ENCODE assay signal across 19 cellular contexts in genomic region chr2:46722142-46722541, GRCh38. TPM values are rescaled to one million over a fixed set of nuclear protein-coding genes. Genes with fewer than 3 reads are reported as not detected.
DNase-seq lines count a peak whose midpoint lies in the region; ATAC-seq, FAIRE-seq and TF ChIP-seq lines count a peak whose summit lies in the region.
"Had no signal": no experiment of that assay in that cellular context is flagged by ENCODE, and none has a peak within 500 bp of the region (broad histone marks: within the 10 kb centered on the region; RNA-seq: fewer than 3 reads in every experiment).

No MANE protein-coding gene starts in this region.

- no peak for DNase-seq in D721Med (ENCODE audit: insufficient read length, low spot score)
- no peak for DNase-seq in HFFc6
- DNase-seq in NCI-H1694 (lab: John Stamatoyannopoulos, UW) = no peak
- DNase-seq in amniotic stem cell (lab: John Stamatoyannopoulos, UW) = no peak
- DNase-seq in stimulated activated naive CD8-positive, alpha-beta T cell treated with anti-CD3 and anti-CD28 coated beads, Interleukin-15, amount 100 ng/mL, for 72 hours = no peak
- DNase-seq: Calu3, DMS53, NCI-H1092, NCI-H1417 treated with DMSO at 0.1 percent for 48 hours, NCI-H187, NCI-H2081 treated with DMSO at 0.1 percent for 48 hours, NCI-H526, PC-9 had no signal

- peaks cover 29% of the 10 kb centered on the region for H3K36me3 Mint-ChIP-seq in HFFc6 (ENCODE audit: low read depth)

- H3K27ac Mint-ChIP-seq in HFFc6 = no peak overlapping the region; the same call in 1 of the 2 replicates
- no peak overlapping the region for H3K27ac Mint-ChIP-seq in stimulated activated naive CD8-positive, alpha-beta T cell treated with anti-CD3 and anti-CD28 coated beads, Interleukin-15, amount 100 ng/mL, for 72 hours

- no peaks in the 10 kb centered on the region for H3K27me3 Mint-ChIP-seq in HFFc6 (ENCODE audit: insufficient read depth)
- no peaks in the 10 kb centered on the region for H3K27me3 Mint-ChIP-seq in stimulated activated naive CD8-positive, alpha-beta T cell treated with anti-CD3 and anti-CD28 coated beads, Interleukin-15, amount 100 ng/mL, for 72 hours

- H3K4me1 Mint-ChIP-seq in HFFc6 (ENCODE audit: low read depth) = peaks cover 98% of the 10 kb centered on the region
- peaks cover 80% of the 10 kb centered on the region for H3K4me1 Mint-ChIP-seq in stimulated activated naive CD8-positive, alpha-beta T cell treated with anti-CD3 and anti-CD28 coated beads, Interleukin-15, amount 100 ng/mL, for 72 hours

- no peak for ATAC-seq in stimulated activated naive CD8-positive, alpha-beta T cell treated with anti-CD3 and anti-CD28 coated beads, Interleukin-15, amount 100 ng/mL, for 72 hours
- no peak for ATAC-seq in GM18502 (IDR thresholded peaks at IDR 0.05; ENCODE audit: poor library complexity, unreplicated experiment)
- ATAC-seq: HCT116, Right ventricle myocardium inferior had no signal

- no peaks in the 10 kb centered on the region for H3K9me3 Mint-ChIP-seq in HFFc6
- peaks cover 5 to 6% of the 10 kb centered on the region in 2 donors for H3K9me3 Mint-ChIP-seq in stimulated activated naive CD8-positive, alpha-beta T cell treated with anti-CD3 and anti-CD28 coated beads, Interleukin-15, amount 100 ng/mL, for 72 hours

- 0 out of 2 replicates have a peak overlapping the region, but pooled peaks have one; percentile 8 for H3K4me3 Mint-ChIP-seq in HFFc6
- no peak overlapping the region for H3K4me3 Mint-ChIP-seq in stimulated activated naive CD8-positive, alpha-beta T cell treated with anti-CD3 and anti-CD28 coated beads, Interleukin-15, amount 100 ng/mL, for 72 hours

- TF ChIP-seq CTCF in D721Med (IDR thresholded peaks at IDR 0.05; ENCODE audit: insufficient read depth, missing control alignments) (no peak), HFFc6 (IDR thresholded peaks at IDR 0.05) (no peak), VCaP (conservative IDR thresholded peaks at IDR 0.05) (no peak)

- FAIRE-seq in D721Med (lab: Jason Lieb, UNC) = peak; percentile 32
- FAIRE-seq: G401.6 had no signal

- H3K27ac ChIP-seq in VCaP = peak overlapping the region; percentile 53
- H3K27ac ChIP-seq: PC-9, SJCRH30 had no signal

RNA-seq across cellular contexts. Expression of gene SOCS5, which starts 23.0 kb away (rescaled TPM):
- 10 to 100 TPM; 74.7 to 91.4 (median 87.9) TPM for total RNA-seq in HFFc6 (2021; fragmentation: NEBNext Ultra II Directional; extraction: Animal tissue kit (Norgen Biotek cat#: 25700))
